In the genomic region with DNA sequence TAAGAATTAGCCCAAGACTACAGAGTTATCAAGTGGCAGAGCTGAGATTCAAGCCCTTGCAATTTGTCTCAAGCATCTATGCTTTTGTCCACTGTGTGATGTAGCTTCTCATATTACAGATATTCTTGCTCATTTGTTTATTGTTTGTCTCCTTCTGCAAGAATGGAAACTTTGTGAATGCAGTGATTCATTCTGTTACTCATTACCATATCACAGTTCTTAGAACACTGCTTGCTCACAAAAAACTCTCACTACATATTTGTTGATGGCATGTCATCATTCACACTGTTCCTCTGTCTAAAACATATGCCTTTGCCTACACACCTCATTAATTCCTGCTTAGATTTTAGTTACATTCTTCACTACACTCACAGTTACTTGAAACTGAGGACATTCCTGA, we compare ENCODE assay signal across 9 cellular contexts.
DNase-seq lines count a peak whose midpoint lies in the region; ATAC-seq, FAIRE-seq and TF ChIP-seq lines count a peak whose summit lies in the region.
"Had no signal": no experiment of that assay in that cellular context is flagged by ENCODE, and none has a peak within 500 bp of the region (broad histone marks: within the 10 kb centered on the region; RNA-seq: fewer than 3 reads in every experiment).

No MANE protein-coding gene starts in this region.

- no peaks in the 10 kb centered on the region for H3K9me1 ChIP-seq in endothelial cell of umbilical vein (replicated peaks; ENCODE audit: control insufficient read depth, extremely low read depth, insufficient read depth, low read length)

- intact Hi-C loops in MCF 10A (cut with micrococcal nuclease): no loop called here
- intact Hi-C loops in breast epithelium (cut with DNase I; ENCODE audit: low total_unique reads): no loop called here
- intact Hi-C loops in endothelial cell of umbilical vein (cut with micrococcal nuclease): loop anchor here (1.0 to 5.0 kb wide), 5 partner anchors 16 to 680 kb away; no protein-coding TSS in a partner anchor
- intact Hi-C loops in CD4-positive, alpha-beta T cell (cut with DNase I, micrococcal nuclease): no loop called here
- intact Hi-C loops in body of pancreas (cut with DNase I): no loop called here
- intact Hi-C loops in sigmoid colon (cut with DNase I): no loop called here

- ATAC-seq in HG03432 (IDR thresholded peaks at IDR 0.05; ENCODE audit: unreplicated experiment): peak; percentile 99
- no peak for ATAC-seq in CD4-positive, alpha-beta T cell (ENCODE audit: poor library complexity)
- ATAC-seq in body of pancreas: no peak

- peak overlapping the region; percentile 67 for H3K9ac ChIP-seq in endothelial cell of umbilical vein (replicated peaks; ENCODE audit: extremely low read depth, insufficient read depth, low read length)
- H3K9ac ChIP-seq: BLaER1 treated with 17β-estradiol and CSF1 and Interleukin-3, amounts not matched to agents 10 nM and 100 nM had no signal

- CTCF ChIA-PET in MCF 10A (lab: Yijun Ruan, JAX) (interaction anchor here (0.6 to 0.8 kb wide), 2 partner anchors 976 to 1421 kb away, joined by 4 to 5 read pairs; no protein-coding TSS in a partner anchor), endothelial cell of umbilical vein (lab: Charles Lee) (interaction anchor here (0.9 to 1.0 kb wide), 2 partner anchors 16 to 99 kb away, joined by 4 to 9 read pairs; no protein-coding TSS in a partner anchor)
- CTCF ChIA-PET in CD4-positive, alpha-beta T cell (lab: Charles Lee): no interaction called here

- peak overlapping the region; percentile 50 for H2AFZ ChIP-seq in endothelial cell of umbilical vein (ENCODE audit: low read depth, low read length)

- TF ChIP-seq POLR2A in breast epithelium (IDR thresholded peaks at IDR 0.05) (no peak), endothelial cell of umbilical vein (IDR thresholded peaks at IDR 0.05; ENCODE audit: low read depth, low read length) (peak; percentile 28), body of pancreas (IDR thresholded peaks at IDR 0.05) (no peak), sigmoid colon (IDR thresholded peaks at IDR 0.05) (no peak)

- peak; percentile 89 for FAIRE-seq in endothelial cell of umbilical vein (lab: Jason Lieb, UNC)

- no peaks in the 10 kb centered on the region for H3K79me2 ChIP-seq in endothelial cell of umbilical vein (ENCODE audit: control insufficient read depth, insufficient read depth, low read length)

- H3K9me3 Mint-ChIP-seq in MCF 10A (ENCODE audit: unreplicated experiment): no peaks in the 10 kb centered on the region
- H3K9me3 Mint-ChIP-seq in CD4-positive, alpha-beta T cell: peaks cover 2% of the 10 kb centered on the region

- no peak overlapping the region for H3K27ac ChIP-seq in breast epithelium
- H3K27ac ChIP-seq in endothelial cell of umbilical vein (ENCODE audit: insufficient read depth, low read depth, low read length): peak overlapping the region; percentile 94
- H3K27ac ChIP-seq in CD4-positive, alpha-beta T cell (ENCODE audit: low read depth, low read length): no peak overlapping the region
- no peak overlapping the region for H3K27ac ChIP-seq in body of pancreas
- H3K27ac ChIP-seq in sigmoid colon: no peak overlapping the region
- H3K27ac ChIP-seq: BLaER1 treated with 17β-estradiol and CSF1 and Interleukin-3, amounts not matched to agents 10 nM and 100 nM had no signal

- peak overlapping the region; percentile 89 for H3K27ac Mint-ChIP-seq in MCF 10A (ENCODE audit: low read depth, unreplicated experiment)
- H3K27ac Mint-ChIP-seq in CD4-positive, alpha-beta T cell: no peak overlapping the region

- no TSS peak for BruUV-seq in MCF 10A (replicated peaks; lab: Mats Ljungman, UMichigan)
- BruUV-seq in endothelial cell of umbilical vein (replicated peaks; lab: Mats Ljungman, UMichigan): no TSS peak

- H3K4me2 ChIP-seq in endothelial cell of umbilical vein (ENCODE audit: insufficient read depth, low read length): peak overlapping the region; percentile 66
- H3K4me2 ChIP-seq: BLaER1 treated with 17β-estradiol and CSF1 and Interleukin-3, amounts not matched to agents 10 nM and 100 nM had no signal

- H4K20me1 ChIP-seq in endothelial cell of umbilical vein (replicated peaks; ENCODE audit: control insufficient read depth, extremely low read depth, insufficient read depth, low read length): no peaks in the 10 kb centered on the region
- H4K20me1 ChIP-seq: BLaER1 treated with 17β-estradiol and CSF1 and Interleukin-3, amounts not matched to agents 10 nM and 100 nM had no signal

- dilution Hi-C loops in endothelial cell of umbilical vein (cut with MboI; ENCODE audit: extremely low pct_ligation_motif_present, low sequenced_read_pairs): no loop called here

- H3K4me1 ChIP-seq in breast epithelium: no peaks in the 10 kb centered on the region
- peaks cover 25% of the 10 kb centered on the region for H3K4me1 ChIP-seq in endothelial cell of umbilical vein (ENCODE audit: control insufficient read depth, extremely low read depth, insufficient read depth, low read length)
- no peaks in the 10 kb centered on the region for H3K4me1 ChIP-seq in body of pancreas
- no peaks in the 10 kb centered on the region for H3K4me1 ChIP-seq in sigmoid colon
- H3K4me1 ChIP-seq: BLaER1 treated with 17β-estradiol and CSF1 and Interleukin-3, amounts not matched to agents 10 nM and 100 nM had no signal

- H3K36me3 Mint-ChIP-seq in MCF 10A (ENCODE audit: insufficient read depth, unreplicated experiment): no peaks in the 10 kb centered on the region
- no peaks in the 10 kb centered on the region for H3K36me3 Mint-ChIP-seq in CD4-positive, alpha-beta T cell (ENCODE audit: low read depth)

- H3K27me3 ChIP-seq in breast epithelium (no peaks in the 10 kb centered on the region), endothelial cell of umbilical vein (ENCODE audit: control insufficient read depth in 2 of 2, insufficient read depth in 2 of 2, low read length in 2 of 2) (no peaks in the 10 kb centered on the region), body of pancreas (no peaks in the 10 kb centered on the region), sigmoid colon (no peaks in the 10 kb centered on the region)
- no peaks in the 10 kb centered on the region for H3K27me3 ChIP-seq in CD4-positive, alpha-beta T cell (ENCODE audit: control insufficient read depth, insufficient read depth, low read length)
- H3K27me3 ChIP-seq: BLaER1 treated with 17β-estradiol and CSF1 and Interleukin-3, amounts not matched to agents 10 nM and 100 nM had no signal

- TF ChIP-seq CTCF in MCF 10A (IDR thresholded peaks at IDR 0.05; ENCODE audit: unreplicated experiment): no peak
- TF ChIP-seq CTCF in breast epithelium (IDR thresholded peaks at IDR 0.05): no peak
- no peak for TF ChIP-seq CTCF in endothelial cell of umbilical vein (IDR thresholded peaks at IDR 0.05; ENCODE audit: extremely low read depth in 1 of 2, insufficient read depth in 1 of 2, low read depth in 1 of 2, low read length in 2 of 2)
- no peak for TF ChIP-seq CTCF in CD4-positive, alpha-beta T cell (IDR thresholded peaks at IDR 0.05)
- no peak for TF ChIP-seq CTCF in body of pancreas (IDR thresholded peaks at IDR 0.05)
- TF ChIP-seq CTCF in sigmoid colon (IDR thresholded peaks at IDR 0.05): no peak

- H3K36me3 ChIP-seq in breast epithelium (no peaks in the 10 kb centered on the region), endothelial cell of umbilical vein (ENCODE audit: control insufficient read depth in 2 of 2, extremely low read depth in 1 of 2, insufficient read depth in 2 of 2, low read length in 2 of 2) (no peaks in the 10 kb centered on the region), body of pancreas (replicated peaks in 1 of 2; ENCODE audit: insufficient read depth in 1 of 2, low read depth in 2 of 2) (no peaks in the 10 kb centered on the region), sigmoid colon (no peaks in the 10 kb centered on the region)
- H3K36me3 ChIP-seq: BLaER1 treated with 17β-estradiol and CSF1 and Interleukin-3, amounts not matched to agents 10 nM and 100 nM had no signal

- peak; percentile 89 for DNase-seq in MCF 10A (ENCODE audit: unreplicated experiment)
- no peak for DNase-seq in breast epithelium (ENCODE audit: low spot score in 2 of 2)
- DNase-seq in endothelial cell of umbilical vein (ENCODE audit: low read depth, low spot score): peak; percentile 94
- no peak for DNase-seq in CD4-positive, alpha-beta T cell
- no peak for DNase-seq in NCI-H146 (lab: John Stamatoyannopoulos, UW)
- DNase-seq in body of pancreas: no peak
- DNase-seq in sigmoid colon: no peak

- POLR2A ChIA-PET in MCF 10A (lab: Yijun Ruan, JAX): interaction anchor here (0.5 to 1.5 kb wide), 4 partner anchors 8 to 873 kb away, joined by 3 read pairs; no protein-coding TSS in a partner anchor
- POLR2A ChIA-PET in endothelial cell of umbilical vein (lab: Charles Lee): interaction anchor here (1.2 kb wide), 1 partner anchor 16 kb away, joined by 3 read pairs; no protein-coding TSS in a partner anchor
- POLR2A ChIA-PET in CD4-positive, alpha-beta T cell (lab: Charles Lee): interaction anchor here (0.6 kb wide), 1 partner anchor 442 kb away, joined by 4 read pairs; no protein-coding TSS in a partner anchor

- H3K9me3 ChIP-seq in breast epithelium (no peaks in the 10 kb centered on the region), endothelial cell of umbilical vein (replicated peaks; ENCODE audit: control insufficient read depth, insufficient read depth, low read length) (no peaks in the 10 kb centered on the region), body of pancreas (no peaks in the 10 kb centered on the region), sigmoid colon (no peaks in the 10 kb centered on the region)
- no peaks in the 10 kb centered on the region for H3K9me3 ChIP-seq in CD4-positive, alpha-beta T cell (ENCODE audit: control insufficient read depth, low read length)

- peaks cover 12% of the 10 kb centered on the region for H3K4me1 Mint-ChIP-seq in MCF 10A (ENCODE audit: insufficient read depth, unreplicated experiment)
- H3K4me1 Mint-ChIP-seq in CD4-positive, alpha-beta T cell (ENCODE audit: low read depth): no peaks in the 10 kb centered on the region

- H3K4me3 Mint-ChIP-seq in MCF 10A (ENCODE audit: unreplicated experiment): no peak overlapping the region
- H3K4me3 Mint-ChIP-seq in CD4-positive, alpha-beta T cell: no peak overlapping the region

- TF ChIP-seq EP300 in sigmoid colon (IDR thresholded peaks at IDR 0.05): no peak

- H3K27me3 Mint-ChIP-seq in MCF 10A (ENCODE audit: insufficient read depth, unreplicated experiment): no peaks in the 10 kb centered on the region
- H3K27me3 Mint-ChIP-seq in CD4-positive, alpha-beta T cell: no peaks in the 10 kb centered on the region

- H3K4me3 ChIP-seq in breast epithelium: no peak overlapping the region
- no peak overlapping the region for H3K4me3 ChIP-seq in endothelial cell of umbilical vein (replicated peaks in 1 of 3; ENCODE audit: insufficient read depth in 1 of 3, low read depth in 1 of 3, low read length in 3 of 3)
- no peak overlapping the region for H3K4me3 ChIP-seq in body of pancreas
- no peak overlapping the region for H3K4me3 ChIP-seq in sigmoid colon
- H3K4me3 ChIP-seq: BLaER1 treated with 17β-estradiol and CSF1 and Interleukin-3, amounts not matched to agents 10 nM and 100 nM had no signal

TF ChIP-seq in endothelial cell of umbilical vein, 7 proteins besides CTCF, POLR2A, EP300 and RAD21 (continues in another document):
- TF ChIP-seq FOS (IDR thresholded peaks at IDR 0.05; ENCODE audit: borderline replicate concordance, insufficient read depth, low read length) (peak; percentile 95), GATA2 (IDR thresholded peaks at IDR 0.05; ENCODE audit: insufficient read depth, insufficient read length, low read depth, low read length) (peak; percentile 44), MYC (IDR thresholded peaks at IDR 0.05; ENCODE audit: low read depth, low read length) (no peak)

Comparison
In these comparisons a context has a peak if more than half of its experiments do, and no peak if none do; other contexts are left out.
1. DNase-seq: peak in MCF 10A (single experiment) and endothelial cell of umbilical vein (single experiment); none in breast epithelium (0 of 2), CD4-positive, alpha-beta T cell (0 of 10), NCI-H146 (single experiment), body of pancreas (0 of 4) and sigmoid colon (single experiment).